21 cellular contexts compared by ENCODE assay signal in genomic region chr6:73954843-73955242, GRCh38.
"Had no signal": no experiment of that assay in that cellular context is flagged by ENCODE, and none has a peak within 500 bp of the region (broad histone marks: within the 10 kb centered on the region; RNA-seq: fewer than 3 reads in every experiment).

No MANE protein-coding gene starts in this region.

- H3K4me3 ChIP-seq: dorsolateral prefrontal cortex, gastrocnemius medialis, lung, prostate gland, sigmoid colon, stomach, thyroid gland, vagina had no signal

- H3K4me1 ChIP-seq: gastrocnemius medialis, prostate gland, stomach, thyroid gland, vagina had no signal

- DNase-seq: dorsolateral prefrontal cortex; effector CD8-positive, alpha-beta T cell; endodermal cell; foreskin fibroblast; gastrocnemius medialis; head of caudate nucleus; kidney; naive thymus-derived CD4-positive, alpha-beta T cell; nucleus accumbens; right cardiac atrium; sigmoid colon; stimulated activated CD4-positive, alpha-beta T cell treated with anti-CD3 and anti-CD28 coated beads, Interleukin-2, amount 100 ng/mL, for 24 hours; stimulated activated CD4-positive, alpha-beta T cell treated with anti-CD3 and anti-CD28 coated beads, Interleukin-4, amount 100 ng/mL, for 24 hours; stimulated activated naive CD4-positive, alpha-beta T cell treated with Interleukin-2 at 50 U/mL for 16 hours; stomach; thyroid gland; trophoblast cell had no signal

- H3K9me3 ChIP-seq: gastrocnemius medialis, prostate gland, sigmoid colon, stomach, thyroid gland, vagina had no signal

- H3K36me3 ChIP-seq: gastrocnemius medialis, prostate gland, sigmoid colon, stomach, thyroid gland, vagina had no signal

- H3K27me3 ChIP-seq: gastrocnemius medialis, sigmoid colon, stomach, thyroid gland, vagina had no signal

- H3K27ac ChIP-seq: dorsolateral prefrontal cortex, epithelial cell of prostate, gastrocnemius medialis, prostate gland, stomach, thyroid gland, vagina had no signal
